Comparison of ENCODE assay signal across 1 cellular context in the genomic region with DNA sequence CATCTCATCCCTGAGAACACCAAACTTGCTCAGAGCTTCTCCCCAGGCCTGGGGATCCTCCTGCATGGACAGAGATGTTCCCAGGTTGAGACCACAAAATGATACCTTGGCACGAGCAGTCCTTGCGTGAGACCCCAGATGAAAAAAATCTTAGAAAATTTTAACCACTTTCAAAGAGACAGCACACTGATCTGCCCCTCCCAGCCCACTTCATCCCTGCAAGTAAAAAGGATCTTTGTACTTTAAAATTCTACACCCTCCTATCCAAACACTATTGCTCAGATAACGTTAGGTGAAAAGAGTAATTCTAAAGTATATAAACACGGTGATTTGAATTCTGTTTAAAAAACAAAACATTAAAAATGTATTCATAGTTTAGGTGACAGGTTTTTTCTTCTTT.
TF ChIP-seq lines count a peak whose summit lies in the region.

No MANE protein-coding gene starts in this region.

TF ChIP-seq in HepG2, 621 proteins besides CTCF, POLR2A, EP300 and RAD21 (continued from another document and continues in another):
- TF ChIP-seq SMYD3 (CRISPR knock-in tag; IDR thresholded peaks at IDR 0.05) (no peak), RAD51 (IDR thresholded peaks at IDR 0.05; ENCODE audit: borderline replicate concordance) (no peak), SALL2 (CRISPR knock-in tag; IDR thresholded peaks at IDR 0.05) (no peak), ZSCAN12 (CRISPR knock-in tag; IDR thresholded peaks at IDR 0.05) (no peak), TSC22D2 (CRISPR knock-in tag; IDR thresholded peaks at IDR 0.05; ENCODE audit: borderline replicate concordance) (no peak), FLYWCH1 (CRISPR knock-in tag; IDR thresholded peaks at IDR 0.05) (no peak), NCOR1 (IDR thresholded peaks at IDR 0.05; ENCODE audit: borderline replicate concordance, low read length) (no peak), YEATS4 (CRISPR knock-in tag; IDR thresholded peaks at IDR 0.05; ENCODE audit: borderline replicate concordance) (no peak), NKX3-1 (CRISPR knock-in tag; IDR thresholded peaks at IDR 0.05) (no peak), ZC3H4 (CRISPR knock-in tag; IDR thresholded peaks at IDR 0.05; ENCODE audit: borderline replicate concordance) (no peak), XBP1 (CRISPR knock-in tag; IDR thresholded peaks at IDR 0.05) (no peak), SIX1 (CRISPR knock-in tag; IDR thresholded peaks at IDR 0.05; ENCODE audit: borderline replicate concordance) (0 out of 2 replicates have a peak, but pooled peaks have one; percentile 21), REPIN1 (CRISPR knock-in tag; IDR thresholded peaks at IDR 0.05; ENCODE audit: borderline replicate concordance, low read depth) (no peak), NFATC3 (CRISPR knock-in tag; IDR thresholded peaks at IDR 0.05) (no peak), GTF3A (CRISPR knock-in tag; conservative IDR thresholded peaks at IDR 0.05) (no peak), AGO1 (IDR thresholded peaks at IDR 0.05; ENCODE audit: low read depth, low read length, poor library complexity, severe bottlenecking) (no peak), IKZF4 (CRISPR knock-in tag; IDR thresholded peaks at IDR 0.05; ENCODE audit: borderline replicate concordance, low read depth, not compliant biosample characterization) (no peak), ZBTB7B (CRISPR knock-in tag; IDR thresholded peaks at IDR 0.05) (0 out of 2 replicates have a peak, but pooled peaks have one; percentile 54), CHD4 (IDR thresholded peaks at IDR 0.05; ENCODE audit: borderline replicate concordance, low read length) (peak; percentile 58; the same call in 1 of the 2 replicates), TP53 (CRISPR knock-in tag; conservative IDR thresholded peaks at IDR 0.05) (no peak), ZNF205 (CRISPR knock-in tag; IDR thresholded peaks at IDR 0.05) (no peak), ATRX (CRISPR knock-in tag; IDR thresholded peaks at IDR 0.05; ENCODE audit: borderline replicate concordance) (no peak), PHF8 (CRISPR knock-in tag; IDR thresholded peaks at IDR 0.05) (no peak), TCF7L2 (IDR thresholded peaks at IDR 0.05; ENCODE audit: low read depth, low read length) (no peak), CBX2 (IDR thresholded peaks at IDR 0.05; ENCODE audit: low read depth, low read length) (no peak), CBX2 (CRISPR knock-in tag; IDR thresholded peaks at IDR 0.05; ENCODE audit: low read depth) (no peak), KAT8 (CRISPR knock-in tag; IDR thresholded peaks at IDR 0.05) (no peak), SCMH1 (CRISPR knock-in tag; IDR thresholded peaks at IDR 0.05; ENCODE audit: borderline replicate concordance) (no peak)
- TF ChIP-seq, protein P1, sequence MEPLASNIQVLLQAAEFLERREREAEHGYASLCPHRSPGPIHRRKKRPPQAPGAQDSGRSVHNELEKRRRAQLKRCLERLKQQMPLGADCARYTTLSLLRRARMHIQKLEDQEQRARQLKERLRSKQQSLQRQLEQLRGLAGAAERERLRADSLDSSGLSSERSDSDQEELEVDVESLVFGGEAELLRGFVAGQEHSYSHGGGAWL (CRISPR knock-in tag; IDR thresholded peaks at IDR 0.05), result no peak
- TF ChIP-seq, protein P2, sequence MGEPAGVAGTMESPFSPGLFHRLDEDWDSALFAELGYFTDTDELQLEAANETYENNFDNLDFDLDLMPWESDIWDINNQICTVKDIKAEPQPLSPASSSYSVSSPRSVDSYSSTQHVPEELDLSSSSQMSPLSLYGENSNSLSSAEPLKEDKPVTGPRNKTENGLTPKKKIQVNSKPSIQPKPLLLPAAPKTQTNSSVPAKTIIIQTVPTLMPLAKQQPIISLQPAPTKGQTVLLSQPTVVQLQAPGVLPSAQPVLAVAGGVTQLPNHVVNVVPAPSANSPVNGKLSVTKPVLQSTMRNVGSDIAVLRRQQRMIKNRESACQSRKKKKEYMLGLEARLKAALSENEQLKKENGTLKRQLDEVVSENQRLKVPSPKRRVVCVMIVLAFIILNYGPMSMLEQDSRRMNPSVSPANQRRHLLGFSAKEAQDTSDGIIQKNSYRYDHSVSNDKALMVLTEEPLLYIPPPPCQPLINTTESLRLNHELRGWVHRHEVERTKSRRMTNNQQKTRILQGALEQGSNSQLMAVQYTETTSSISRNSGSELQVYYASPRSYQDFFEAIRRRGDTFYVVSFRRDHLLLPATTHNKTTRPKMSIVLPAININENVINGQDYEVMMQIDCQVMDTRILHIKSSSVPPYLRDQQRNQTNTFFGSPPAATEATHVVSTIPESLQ (CRISPR knock-in tag; conservative IDR thresholded peaks at IDR 0.05), result no peak
- TF ChIP-seq, protein P3, sequence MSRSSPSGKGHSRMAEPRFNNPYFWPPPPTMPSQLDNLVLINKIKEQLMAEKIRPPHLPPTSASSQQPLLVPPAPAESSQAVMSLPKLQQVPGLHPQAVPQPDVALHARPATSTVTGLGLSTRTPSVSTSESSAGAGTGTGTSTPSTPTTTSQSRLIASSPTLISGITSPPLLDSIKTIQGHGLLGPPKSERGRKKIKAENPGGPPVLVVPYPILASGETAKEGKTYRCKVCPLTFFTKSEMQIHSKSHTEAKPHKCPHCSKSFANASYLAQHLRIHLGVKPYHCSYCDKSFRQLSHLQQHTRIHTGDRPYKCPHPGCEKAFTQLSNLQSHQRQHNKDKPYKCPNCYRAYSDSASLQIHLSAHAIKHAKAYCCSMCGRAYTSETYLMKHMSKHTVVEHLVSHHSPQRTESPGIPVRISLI (CRISPR knock-in tag; IDR thresholded peaks at IDR 0.05; ENCODE audit: borderline replicate concordance), result peak; percentile 36; the same call in 1 of the 2 replicates
- TF ChIP-seq, protein P4, sequence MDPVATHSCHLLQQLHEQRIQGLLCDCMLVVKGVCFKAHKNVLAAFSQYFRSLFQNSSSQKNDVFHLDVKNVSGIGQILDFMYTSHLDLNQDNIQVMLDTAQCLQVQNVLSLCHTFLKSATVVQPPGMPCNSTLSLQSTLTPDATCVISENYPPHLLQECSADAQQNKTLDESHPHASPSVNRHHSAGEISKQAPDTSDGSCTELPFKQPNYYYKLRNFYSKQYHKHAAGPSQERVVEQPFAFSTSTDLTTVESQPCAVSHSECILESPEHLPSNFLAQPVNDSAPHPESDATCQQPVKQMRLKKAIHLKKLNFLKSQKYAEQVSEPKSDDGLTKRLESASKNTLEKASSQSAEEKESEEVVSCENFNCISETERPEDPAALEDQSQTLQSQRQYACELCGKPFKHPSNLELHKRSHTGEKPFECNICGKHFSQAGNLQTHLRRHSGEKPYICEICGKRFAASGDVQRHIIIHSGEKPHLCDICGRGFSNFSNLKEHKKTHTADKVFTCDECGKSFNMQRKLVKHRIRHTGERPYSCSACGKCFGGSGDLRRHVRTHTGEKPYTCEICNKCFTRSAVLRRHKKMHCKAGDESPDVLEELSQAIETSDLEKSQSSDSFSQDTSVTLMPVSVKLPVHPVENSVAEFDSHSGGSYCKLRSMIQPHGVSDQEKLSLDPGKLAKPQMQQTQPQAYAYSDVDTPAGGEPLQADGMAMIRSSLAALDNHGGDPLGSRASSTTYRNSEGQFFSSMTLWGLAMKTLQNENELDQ (CRISPR knock-in tag; IDR thresholded peaks at IDR 0.05; ENCODE audit: borderline replicate concordance), result no peak
- TF ChIP-seq, protein P5, sequence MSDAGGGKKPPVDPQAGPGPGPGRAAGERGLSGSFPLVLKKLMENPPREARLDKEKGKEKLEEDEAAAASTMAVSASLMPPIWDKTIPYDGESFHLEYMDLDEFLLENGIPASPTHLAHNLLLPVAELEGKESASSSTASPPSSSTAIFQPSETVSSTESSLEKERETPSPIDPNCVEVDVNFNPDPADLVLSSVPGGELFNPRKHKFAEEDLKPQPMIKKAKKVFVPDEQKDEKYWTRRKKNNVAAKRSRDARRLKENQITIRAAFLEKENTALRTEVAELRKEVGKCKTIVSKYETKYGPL (CRISPR knock-in tag; IDR thresholded peaks at IDR 0.05), result no peak
- TF ChIP-seq, protein P6, sequence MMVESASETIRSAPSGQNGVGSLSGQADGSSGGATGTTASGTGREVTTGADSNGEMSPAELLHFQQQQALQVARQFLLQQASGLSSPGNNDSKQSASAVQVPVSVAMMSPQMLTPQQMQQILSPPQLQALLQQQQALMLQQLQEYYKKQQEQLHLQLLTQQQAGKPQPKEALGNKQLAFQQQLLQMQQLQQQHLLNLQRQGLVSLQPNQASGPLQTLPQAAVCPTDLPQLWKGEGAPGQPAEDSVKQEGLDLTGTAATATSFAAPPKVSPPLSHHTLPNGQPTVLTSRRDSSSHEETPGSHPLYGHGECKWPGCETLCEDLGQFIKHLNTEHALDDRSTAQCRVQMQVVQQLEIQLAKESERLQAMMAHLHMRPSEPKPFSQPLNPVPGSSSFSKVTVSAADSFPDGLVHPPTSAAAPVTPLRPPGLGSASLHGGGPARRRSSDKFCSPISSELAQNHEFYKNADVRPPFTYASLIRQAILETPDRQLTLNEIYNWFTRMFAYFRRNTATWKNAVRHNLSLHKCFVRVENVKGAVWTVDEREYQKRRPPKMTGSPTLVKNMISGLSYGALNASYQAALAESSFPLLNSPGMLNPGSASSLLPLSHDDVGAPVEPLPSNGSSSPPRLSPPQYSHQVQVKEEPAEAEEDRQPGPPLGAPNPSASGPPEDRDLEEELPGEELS (CRISPR knock-in tag; IDR thresholded peaks at IDR 0.05), result 0 out of 2 replicates have a peak, but pooled peaks have one; percentile 38
- TF ChIP-seq, protein P7, sequence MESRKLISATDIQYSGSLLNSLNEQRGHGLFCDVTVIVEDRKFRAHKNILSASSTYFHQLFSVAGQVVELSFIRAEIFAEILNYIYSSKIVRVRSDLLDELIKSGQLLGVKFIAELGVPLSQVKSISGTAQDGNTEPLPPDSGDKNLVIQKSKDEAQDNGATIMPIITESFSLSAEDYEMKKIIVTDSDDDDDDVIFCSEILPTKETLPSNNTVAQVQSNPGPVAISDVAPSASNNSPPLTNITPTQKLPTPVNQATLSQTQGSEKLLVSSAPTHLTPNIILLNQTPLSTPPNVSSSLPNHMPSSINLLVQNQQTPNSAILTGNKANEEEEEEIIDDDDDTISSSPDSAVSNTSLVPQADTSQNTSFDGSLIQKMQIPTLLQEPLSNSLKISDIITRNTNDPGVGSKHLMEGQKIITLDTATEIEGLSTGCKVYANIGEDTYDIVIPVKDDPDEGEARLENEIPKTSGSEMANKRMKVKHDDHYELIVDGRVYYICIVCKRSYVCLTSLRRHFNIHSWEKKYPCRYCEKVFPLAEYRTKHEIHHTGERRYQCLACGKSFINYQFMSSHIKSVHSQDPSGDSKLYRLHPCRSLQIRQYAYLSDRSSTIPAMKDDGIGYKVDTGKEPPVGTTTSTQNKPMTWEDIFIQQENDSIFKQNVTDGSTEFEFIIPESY (CRISPR knock-in tag; IDR thresholded peaks at IDR 0.05), result no peak
- TF ChIP-seq, protein P8, sequence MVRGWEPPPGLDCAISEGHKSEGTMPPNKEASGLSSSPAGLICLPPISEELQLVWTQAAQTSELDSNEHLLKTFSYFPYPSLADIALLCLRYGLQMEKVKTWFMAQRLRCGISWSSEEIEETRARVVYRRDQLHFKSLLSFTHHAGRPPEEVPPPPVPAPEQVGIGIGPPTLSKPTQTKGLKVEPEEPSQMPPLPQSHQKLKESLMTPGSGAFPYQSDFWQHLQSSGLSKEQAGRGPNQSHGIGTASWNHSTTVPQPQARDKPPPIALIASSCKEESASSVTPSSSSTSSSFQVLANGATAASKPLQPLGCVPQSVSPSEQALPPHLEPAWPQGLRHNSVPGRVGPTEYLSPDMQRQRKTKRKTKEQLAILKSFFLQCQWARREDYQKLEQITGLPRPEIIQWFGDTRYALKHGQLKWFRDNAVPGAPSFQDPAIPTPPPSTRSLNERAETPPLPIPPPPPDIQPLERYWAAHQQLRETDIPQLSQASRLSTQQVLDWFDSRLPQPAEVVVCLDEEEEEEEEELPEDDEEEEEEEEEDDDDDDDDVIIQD (CRISPR knock-in tag; IDR thresholded peaks at IDR 0.05; ENCODE audit: low read depth), result no peak
- TF ChIP-seq, protein P9, sequence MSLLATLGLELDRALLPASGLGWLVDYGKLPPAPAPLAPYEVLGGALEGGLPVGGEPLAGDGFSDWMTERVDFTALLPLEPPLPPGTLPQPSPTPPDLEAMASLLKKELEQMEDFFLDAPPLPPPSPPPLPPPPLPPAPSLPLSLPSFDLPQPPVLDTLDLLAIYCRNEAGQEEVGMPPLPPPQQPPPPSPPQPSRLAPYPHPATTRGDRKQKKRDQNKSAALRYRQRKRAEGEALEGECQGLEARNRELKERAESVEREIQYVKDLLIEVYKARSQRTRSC (CRISPR knock-in tag; IDR thresholded peaks at IDR 0.05; ENCODE audit: low read depth), result no peak
- TF ChIP-seq, protein P10, sequence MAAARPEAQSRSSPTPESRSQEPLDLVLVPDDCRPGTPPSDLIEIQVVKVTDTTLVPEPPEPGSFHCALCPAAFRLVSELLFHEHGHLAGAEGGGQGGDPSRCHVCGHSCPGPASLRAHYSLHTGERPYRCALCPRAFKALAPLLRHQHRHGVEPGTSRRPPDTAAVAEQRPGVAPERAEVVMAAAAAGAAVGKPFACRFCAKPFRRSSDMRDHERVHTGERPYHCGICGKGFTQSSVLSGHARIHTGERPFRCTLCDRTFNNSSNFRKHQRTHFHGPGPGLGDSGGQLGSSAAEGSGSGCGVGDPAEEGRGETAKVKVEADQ (CRISPR knock-in tag; IDR thresholded peaks at IDR 0.05; ENCODE audit: borderline replicate concordance), result no peak
- TF ChIP-seq, protein P11, sequence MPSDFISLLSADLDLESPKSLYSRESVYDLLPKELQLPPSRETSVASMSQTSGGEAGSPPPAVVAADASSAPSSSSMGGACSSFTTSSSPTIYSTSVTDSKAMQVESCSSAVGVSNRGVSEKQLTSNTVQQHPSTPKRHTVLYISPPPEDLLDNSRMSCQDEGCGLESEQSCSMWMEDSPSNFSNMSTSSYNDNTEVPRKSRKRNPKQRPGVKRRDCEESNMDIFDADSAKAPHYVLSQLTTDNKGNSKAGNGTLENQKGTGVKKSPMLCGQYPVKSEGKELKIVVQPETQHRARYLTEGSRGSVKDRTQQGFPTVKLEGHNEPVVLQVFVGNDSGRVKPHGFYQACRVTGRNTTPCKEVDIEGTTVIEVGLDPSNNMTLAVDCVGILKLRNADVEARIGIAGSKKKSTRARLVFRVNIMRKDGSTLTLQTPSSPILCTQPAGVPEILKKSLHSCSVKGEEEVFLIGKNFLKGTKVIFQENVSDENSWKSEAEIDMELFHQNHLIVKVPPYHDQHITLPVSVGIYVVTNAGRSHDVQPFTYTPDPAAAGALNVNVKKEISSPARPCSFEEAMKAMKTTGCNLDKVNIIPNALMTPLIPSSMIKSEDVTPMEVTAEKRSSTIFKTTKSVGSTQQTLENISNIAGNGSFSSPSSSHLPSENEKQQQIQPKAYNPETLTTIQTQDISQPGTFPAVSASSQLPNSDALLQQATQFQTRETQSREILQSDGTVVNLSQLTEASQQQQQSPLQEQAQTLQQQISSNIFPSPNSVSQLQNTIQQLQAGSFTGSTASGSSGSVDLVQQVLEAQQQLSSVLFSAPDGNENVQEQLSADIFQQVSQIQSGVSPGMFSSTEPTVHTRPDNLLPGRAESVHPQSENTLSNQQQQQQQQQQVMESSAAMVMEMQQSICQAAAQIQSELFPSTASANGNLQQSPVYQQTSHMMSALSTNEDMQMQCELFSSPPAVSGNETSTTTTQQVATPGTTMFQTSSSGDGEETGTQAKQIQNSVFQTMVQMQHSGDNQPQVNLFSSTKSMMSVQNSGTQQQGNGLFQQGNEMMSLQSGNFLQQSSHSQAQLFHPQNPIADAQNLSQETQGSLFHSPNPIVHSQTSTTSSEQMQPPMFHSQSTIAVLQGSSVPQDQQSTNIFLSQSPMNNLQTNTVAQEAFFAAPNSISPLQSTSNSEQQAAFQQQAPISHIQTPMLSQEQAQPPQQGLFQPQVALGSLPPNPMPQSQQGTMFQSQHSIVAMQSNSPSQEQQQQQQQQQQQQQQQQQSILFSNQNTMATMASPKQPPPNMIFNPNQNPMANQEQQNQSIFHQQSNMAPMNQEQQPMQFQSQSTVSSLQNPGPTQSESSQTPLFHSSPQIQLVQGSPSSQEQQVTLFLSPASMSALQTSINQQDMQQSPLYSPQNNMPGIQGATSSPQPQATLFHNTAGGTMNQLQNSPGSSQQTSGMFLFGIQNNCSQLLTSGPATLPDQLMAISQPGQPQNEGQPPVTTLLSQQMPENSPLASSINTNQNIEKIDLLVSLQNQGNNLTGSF (CRISPR knock-in tag; IDR thresholded peaks at IDR 0.05), result no peak
